8 cellular contexts compared by ENCODE assay signal in genomic region chr5:80216753-80217596, GRCh38. TPM values are rescaled to one million over a fixed set of nuclear protein-coding genes. Genes with fewer than 3 reads are reported as not detected.
DNase-seq lines count a peak whose midpoint lies in the region; ATAC-seq and TF ChIP-seq lines count a peak whose summit lies in the region.

No MANE protein-coding gene starts in this region.

- peak overlapping the region; percentile 70 for H3K27ac ChIP-seq in cardiac muscle cell

- H3K27me3 ChIP-seq in cardiac muscle cell, result no peaks in the 10 kb centered on the region

- no peak for TF ChIP-seq CTCF in WTC11 (IDR thresholded peaks at IDR 0.05)
- TF ChIP-seq CTCF in cardiac muscle cell (IDR thresholded peaks at IDR 0.05; ENCODE audit: low read depth, low read length), result no peak

- no peaks in the 10 kb centered on the region for H3K9me3 ChIP-seq in cardiac muscle cell (ENCODE audit: low read depth)

- no peaks in the 10 kb centered on the region; the same call in 1 of the 2 replicates for H3K27me3 Mint-ChIP-seq in WTC11 (ENCODE audit: low read depth)

- ATAC-seq in WTC11 (no peak), GM21576 (IDR thresholded peaks at IDR 0.05; ENCODE audit: unreplicated experiment) (no peak), HG02798 (IDR thresholded peaks at IDR 0.05; ENCODE audit: poor library complexity, unreplicated experiment) (no peak)

- DNase-seq in HUDEP-2 (lab: John Stamatoyannopoulos, UW; ENCODE audit: unreplicated experiment in 76 of 76) (peak in 73 of 76 experiments; percentile 13 to 88 (median 67)), WTC11 (ENCODE audit: low spot score) (no peak), cardiac muscle cell (ENCODE audit: low read depth in 1 of 2, low spot score in 1 of 2) (peak in 1 of 2 donors; percentile 35), foreskin melanocyte (no peak), HT-29 (ENCODE audit: low spot score) (no peak)
- DNase-seq in stimulated activated CD4-positive, alpha-beta T cell treated with anti-CD3 and anti-CD28 coated beads, Interleukin-2, amount 100 ng/mL, for 4 hours (ENCODE audit: low read depth), result peak; percentile 31

- no peak overlapping the region for H3K27ac Mint-ChIP-seq in WTC11

- no peak overlapping the region for H3K4me3 ChIP-seq in cardiac muscle cell

- no peaks in the 10 kb centered on the region for H3K9me3 Mint-ChIP-seq in WTC11

- POLR2A ChIA-PET in WTC11 (lab: Charles Lee), result interaction anchor here (1.1 to 1.5 kb wide), 2 partner anchors 41 to 47 kb away, joined by 3 to 4 read pairs; no protein-coding TSS in a partner anchor

- no peak overlapping the region for H3K4me3 Mint-ChIP-seq in WTC11

- no peaks in the 10 kb centered on the region for H3K36me3 ChIP-seq in cardiac muscle cell

- peaks cover 9% of the 10 kb centered on the region for H3K36me3 Mint-ChIP-seq in WTC11

- peaks cover 44% of the 10 kb centered on the region for H3K4me1 ChIP-seq in cardiac muscle cell (ENCODE audit: low read depth)

- peaks cover 83% of the 10 kb centered on the region for H3K4me1 Mint-ChIP-seq in WTC11

- CTCF ChIA-PET in WTC11 (lab: Charles Lee), result no interaction called here

TF ChIP-seq in WTC11, 78 proteins besides CTCF, POLR2A, EP300 and RAD21:
- no peak for TF ChIP-seq SMAD3 (CRISPR knock-in tag; IDR thresholded peaks at IDR 0.05; ENCODE audit: borderline replicate concordance)
- TF ChIP-seq NR3C1 (CRISPR knock-in tag; conservative IDR thresholded peaks at IDR 0.05; ENCODE audit: low read depth), result no peak
- TF ChIP-seq, protein P1, sequence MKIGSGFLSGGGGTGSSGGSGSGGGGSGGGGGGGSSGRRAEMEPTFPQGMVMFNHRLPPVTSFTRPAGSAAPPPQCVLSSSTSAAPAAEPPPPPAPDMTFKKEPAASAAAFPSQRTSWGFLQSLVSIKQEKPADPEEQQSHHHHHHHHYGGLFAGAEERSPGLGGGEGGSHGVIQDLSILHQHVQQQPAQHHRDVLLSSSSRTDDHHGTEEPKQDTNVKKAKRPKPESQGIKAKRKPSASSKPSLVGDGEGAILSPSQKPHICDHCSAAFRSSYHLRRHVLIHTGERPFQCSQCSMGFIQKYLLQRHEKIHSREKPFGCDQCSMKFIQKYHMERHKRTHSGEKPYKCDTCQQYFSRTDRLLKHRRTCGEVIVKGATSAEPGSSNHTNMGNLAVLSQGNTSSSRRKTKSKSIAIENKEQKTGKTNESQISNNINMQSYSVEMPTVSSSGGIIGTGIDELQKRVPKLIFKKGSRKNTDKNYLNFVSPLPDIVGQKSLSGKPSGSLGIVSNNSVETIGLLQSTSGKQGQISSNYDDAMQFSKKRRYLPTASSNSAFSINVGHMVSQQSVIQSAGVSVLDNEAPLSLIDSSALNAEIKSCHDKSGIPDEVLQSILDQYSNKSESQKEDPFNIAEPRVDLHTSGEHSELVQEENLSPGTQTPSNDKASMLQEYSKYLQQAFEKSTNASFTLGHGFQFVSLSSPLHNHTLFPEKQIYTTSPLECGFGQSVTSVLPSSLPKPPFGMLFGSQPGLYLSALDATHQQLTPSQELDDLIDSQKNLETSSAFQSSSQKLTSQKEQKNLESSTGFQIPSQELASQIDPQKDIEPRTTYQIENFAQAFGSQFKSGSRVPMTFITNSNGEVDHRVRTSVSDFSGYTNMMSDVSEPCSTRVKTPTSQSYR (CRISPR knock-in tag; IDR thresholded peaks at IDR 0.05), result no peak
- TF ChIP-seq HMGA2 (CRISPR knock-in tag; IDR thresholded peaks at IDR 0.05), result peak; percentile 98
- no peak for TF ChIP-seq RORB (CRISPR knock-in tag; IDR thresholded peaks at IDR 0.05)
- TF ChIP-seq ZNF121 (CRISPR knock-in tag; IDR thresholded peaks at IDR 0.05), result no peak

RNA-seq across cellular contexts. Expression of gene SERINC5, which starts 38.9 kb away (rescaled TPM):
- total RNA-seq in WTC11 (2021) (128 to 139 TPM (median 139 TPM) in 3 replicates), cardiac muscle cell (21.2 and 33.6 TPM in 2 replicates)
- polyA plus RNA-seq in cardiac muscle cell, result 10.8 and 17.9 TPM in 2 replicates
- 47.2 and 48.8 TPM in 2 replicates for total RNA-seq in HT-29 (2014; rRNA removed; shearing (Covaris generic))

Comparison
In these comparisons a context has a peak if more than half of its experiments do, and no peak if none do; other contexts are left out.
1. DNase-seq: peak in HUDEP-2 (73 of 76) and stimulated activated CD4-positive, alpha-beta T cell treated with anti-CD3 and anti-CD28 coated beads, Interleukin-2, amount 100 ng/mL, for 4 hours (single experiment); none in WTC11 (single experiment), foreskin melanocyte (single experiment) and HT-29 (single experiment).